In the genomic region with DNA sequence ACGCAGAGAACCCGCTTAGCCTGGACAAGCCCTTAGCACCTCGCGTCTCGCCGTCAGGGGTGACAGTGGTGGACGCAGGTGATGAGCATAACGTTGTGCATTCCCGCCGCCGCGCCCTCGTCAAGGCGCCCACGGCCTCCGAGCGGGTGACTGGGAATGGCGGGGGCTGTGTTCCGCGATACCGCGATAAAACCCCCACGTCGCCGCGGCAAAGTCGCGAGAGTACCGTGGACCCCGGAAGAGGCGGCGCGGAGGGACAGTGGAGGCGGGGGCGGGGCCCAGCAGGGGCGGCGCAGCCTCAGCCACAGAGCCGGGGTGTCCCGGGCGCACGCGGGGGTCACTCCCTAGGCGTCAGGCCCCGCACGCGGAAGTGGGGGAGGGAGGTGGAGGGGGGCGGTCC, we compare ENCODE assay signal across 1 cellular context.
A peak's percentile ranks its signal among the peaks of the same experiment; 100 is the strongest.
TF ChIP-seq lines count a peak whose summit lies in the region.

No MANE protein-coding gene starts in this region.

TF ChIP-seq in K562, 482 proteins besides CTCF, POLR2A, EP300 and RAD21 (continued from another document and continues in another):
- peak; percentile 37; the same call in 1 of the 2 replicates for TF ChIP-seq CREB3L1 (IDR thresholded peaks at IDR 0.05; ENCODE audit: borderline replicate concordance, low read depth)
- no peak for TF ChIP-seq ZNF347 (CRISPR knock-in tag; IDR thresholded peaks at IDR 0.05; ENCODE audit: low read depth)
- TF ChIP-seq EZH2 (IDR thresholded peaks at IDR 0.05; ENCODE audit: borderline replicate concordance, low read depth, low read length), result no peak
- TF ChIP-seq KAT7 (CRISPR knock-in tag; IDR thresholded peaks at IDR 0.05; ENCODE audit: borderline replicate concordance), result no peak; the same call in 1 of the 2 replicates
- no peak for TF ChIP-seq RFX7 (CRISPR knock-in tag; IDR thresholded peaks at IDR 0.05)
- TF ChIP-seq CEBPG (CRISPR knock-in tag; IDR thresholded peaks at IDR 0.05), result no peak
- no peak for TF ChIP-seq CEBPG (tag; conservative IDR thresholded peaks at IDR 0.05 in 1 of 2, IDR thresholded peaks at IDR 0.05 in 1 of 2)
- no peak for TF ChIP-seq GTF2B (IDR thresholded peaks at IDR 0.05; ENCODE audit: extremely low read depth, insufficient read length)
- no peak for TF ChIP-seq SMAD3 (CRISPR knock-in tag; conservative IDR thresholded peaks at IDR 0.05)
- no peak for TF ChIP-seq NFATC3 (IDR thresholded peaks at IDR 0.05)
- no peak for TF ChIP-seq TRIM25 (IDR thresholded peaks at IDR 0.05; ENCODE audit: borderline replicate concordance)
- TF ChIP-seq TAF7 (tag; IDR thresholded peaks at IDR 0.05), result no peak
- TF ChIP-seq SAFB (IDR thresholded peaks at IDR 0.05; ENCODE audit: borderline replicate concordance, low read depth, low read length), result peak; percentile 72; the same call in 1 of the 2 replicates
- TF ChIP-seq ZNF134 (CRISPR knock-in tag; conservative IDR thresholded peaks at IDR 0.05), result no peak
- TF ChIP-seq FOXM1 (IDR thresholded peaks at IDR 0.05; ENCODE audit: low read depth), result no peak
- no peak for TF ChIP-seq FOXM1 (CRISPR knock-in tag; IDR thresholded peaks at IDR 0.05; ENCODE audit: low read depth)
- no peak for TF ChIP-seq ZNF311 (CRISPR knock-in tag; IDR thresholded peaks at IDR 0.05)
- no peak for TF ChIP-seq RAD51 (IDR thresholded peaks at IDR 0.05; ENCODE audit: borderline replicate concordance, low read depth)
- no peak for TF ChIP-seq BCLAF1 (IDR thresholded peaks at IDR 0.05; ENCODE audit: borderline replicate concordance in 1 of 2, control insufficient read depth in 1 of 2, low read depth in 2 of 2, low read length in 1 of 2)
- TF ChIP-seq MAZ (CRISPR knock-in tag; conservative IDR thresholded peaks at IDR 0.05 in 1 of 2, IDR thresholded peaks at IDR 0.05 in 1 of 2), result peak; percentile 50 to 78
- TF ChIP-seq GATA2 (CRISPR knock-in tag; IDR thresholded peaks at IDR 0.05), result peak; percentile 65; the same call in 1 of the 2 replicates
- TF ChIP-seq, protein P1, sequence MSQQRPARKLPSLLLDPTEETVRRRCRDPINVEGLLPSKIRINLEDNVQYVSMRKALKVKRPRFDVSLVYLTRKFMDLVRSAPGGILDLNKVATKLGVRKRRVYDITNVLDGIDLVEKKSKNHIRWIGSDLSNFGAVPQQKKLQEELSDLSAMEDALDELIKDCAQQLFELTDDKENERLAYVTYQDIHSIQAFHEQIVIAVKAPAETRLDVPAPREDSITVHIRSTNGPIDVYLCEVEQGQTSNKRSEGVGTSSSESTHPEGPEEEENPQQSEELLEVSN (IDR thresholded peaks at IDR 0.05; ENCODE audit: borderline replicate concordance in 1 of 2, extremely low read depth in 1 of 2, insufficient read depth in 1 of 2, insufficient read length in 1 of 2, low read depth in 1 of 2, low read length in 1 of 2, poor library complexity in 1 of 2, severe bottlenecking in 1 of 2), result peak; percentile 85 to 92
- peak; percentile 93 for TF ChIP-seq CHD2 (IDR thresholded peaks at IDR 0.05; ENCODE audit: low read depth, low read length)
- no peak for TF ChIP-seq RNF2 (IDR thresholded peaks at IDR 0.05)
- TF ChIP-seq NFIX (CRISPR knock-in tag; IDR thresholded peaks at IDR 0.05; ENCODE audit: low read depth), result no peak
- no peak for TF ChIP-seq BCOR (IDR thresholded peaks at IDR 0.05)
- no peak for TF ChIP-seq ASH1L (IDR thresholded peaks at IDR 0.05; ENCODE audit: borderline replicate concordance, low read depth, partially characterized antibody)
- no peak for TF ChIP-seq SIN3B (IDR thresholded peaks at IDR 0.05; ENCODE audit: low read depth)
- peak in 1 of 2 experiments; percentile 48; a peak in 1 of 4 replicates for TF ChIP-seq HDAC1 (IDR thresholded peaks at IDR 0.05)
- TF ChIP-seq ARID1B (IDR thresholded peaks at IDR 0.05), result 0 out of 2 replicates have a peak, but pooled peaks have one; percentile 15
- TF ChIP-seq ETV5 (CRISPR knock-in tag; IDR thresholded peaks at IDR 0.05; ENCODE audit: low read depth), result no peak
- TF ChIP-seq ZKSCAN3 (CRISPR knock-in tag; IDR thresholded peaks at IDR 0.05), result no peak
- TF ChIP-seq WHSC1 (IDR thresholded peaks at IDR 0.05; ENCODE audit: low read length), result no peak
- no peak for TF ChIP-seq DDX20 (tag; IDR thresholded peaks at IDR 0.05; ENCODE audit: low read depth)
- no peak for TF ChIP-seq BACH1 (tag; IDR thresholded peaks at IDR 0.05)
- peak; percentile 46; the same call in 1 of the 2 replicates for TF ChIP-seq PHF8 (IDR thresholded peaks at IDR 0.05; ENCODE audit: borderline replicate concordance, low read length)
- 0 out of 2 replicates have a peak, but pooled peaks have one; percentile 50 for TF ChIP-seq GATAD2A (IDR thresholded peaks at IDR 0.05)
- TF ChIP-seq RBBP5 (IDR thresholded peaks at IDR 0.05; ENCODE audit: borderline replicate concordance, insufficient read depth, low read length, poor library complexity, severe bottlenecking), result no peak
- no peak for TF ChIP-seq ZNF318 (IDR thresholded peaks at IDR 0.05; ENCODE audit: borderline replicate concordance in 1 of 2, low read depth in 1 of 2)
- no peak for TF ChIP-seq MED1 (CRISPR knock-in tag; IDR thresholded peaks at IDR 0.05; ENCODE audit: borderline replicate concordance)
- no peak for TF ChIP-seq SMARCB1 (IDR thresholded peaks at IDR 0.05; ENCODE audit: insufficient read length, low read depth)
- no peak for TF ChIP-seq ZNF280B (CRISPR knock-in tag; IDR thresholded peaks at IDR 0.05)
- no peak for TF ChIP-seq ZFP36 (IDR thresholded peaks at IDR 0.05; ENCODE audit: low read depth, low read length, partially characterized antibody)
- TF ChIP-seq ZNF766 (CRISPR knock-in tag; conservative IDR thresholded peaks at IDR 0.05), result no peak
- TF ChIP-seq, protein P2, sequence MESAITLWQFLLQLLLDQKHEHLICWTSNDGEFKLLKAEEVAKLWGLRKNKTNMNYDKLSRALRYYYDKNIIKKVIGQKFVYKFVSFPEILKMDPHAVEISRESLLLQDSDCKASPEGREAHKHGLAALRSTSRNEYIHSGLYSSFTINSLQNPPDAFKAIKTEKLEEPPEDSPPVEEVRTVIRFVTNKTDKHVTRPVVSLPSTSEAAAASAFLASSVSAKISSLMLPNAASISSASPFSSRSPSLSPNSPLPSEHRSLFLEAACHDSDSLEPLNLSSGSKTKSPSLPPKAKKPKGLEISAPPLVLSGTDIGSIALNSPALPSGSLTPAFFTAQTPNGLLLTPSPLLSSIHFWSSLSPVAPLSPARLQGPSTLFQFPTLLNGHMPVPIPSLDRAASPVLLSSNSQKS (CRISPR knock-in tag; IDR thresholded peaks at IDR 0.05), result no peak
- TF ChIP-seq ZNF324 (CRISPR knock-in tag; IDR thresholded peaks at IDR 0.05), result no peak
